Comparison of ENCODE assay signal across 8 cellular contexts in the genomic region with DNA sequence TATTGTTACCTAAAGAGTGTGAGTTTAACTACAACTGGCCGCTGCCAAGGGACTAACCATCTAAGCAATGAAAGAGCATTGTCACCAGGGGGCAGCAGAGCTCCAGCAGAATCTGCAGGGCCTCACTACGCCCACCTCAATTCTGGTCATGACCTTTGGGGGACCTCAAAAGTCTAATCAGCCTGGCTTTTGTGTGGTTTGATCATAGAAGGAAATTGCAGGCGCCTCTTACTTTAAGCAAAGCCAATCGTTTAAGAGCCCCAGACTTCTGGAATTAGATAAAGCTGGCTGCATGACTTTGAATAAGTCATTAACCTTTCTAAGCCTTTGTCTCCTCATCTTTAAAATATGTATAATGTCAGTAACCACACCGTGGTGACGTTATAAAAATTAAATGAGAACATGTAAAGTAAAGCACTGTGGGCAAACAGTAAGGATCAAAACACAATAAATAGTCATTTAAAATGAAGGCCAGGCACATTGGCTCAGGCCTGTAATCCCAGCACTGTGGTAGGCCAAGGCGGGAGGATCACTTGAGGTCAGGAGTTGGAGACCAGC. TPM values are rescaled to one million over a fixed set of nuclear protein-coding genes. Genes with fewer than 3 reads are reported as not detected.
DNase-seq lines count a peak whose midpoint lies in the region; ATAC-seq and TF ChIP-seq lines count a peak whose summit lies in the region.
"Had no signal": no experiment of that assay in that cellular context is flagged by ENCODE, and none has a peak within 500 bp of the region (broad histone marks: within the 10 kb centered on the region; RNA-seq: fewer than 3 reads in every experiment).

No MANE protein-coding gene starts in this region.

- H3K4me1 Mint-ChIP-seq in naive thymus-derived CD8-positive, alpha-beta T cell = no peaks in the 10 kb centered on the region

- H3K4me1 ChIP-seq in RWPE2 (ENCODE audit: insufficient read depth, poor library complexity, severe bottlenecking) = no peaks in the 10 kb centered on the region

- H3K4me3 ChIP-seq in RWPE2 (ENCODE audit: severe bottlenecking) (no peak overlapping the region), cardiac fibroblast (replicated peaks in 1 of 2; ENCODE audit: low read depth in 2 of 2, low read length in 2 of 2) (no peak overlapping the region)

- peak; percentile 80 for DNase-seq in Daoy (ENCODE audit: low read depth)
- DNase-seq in RWPE2 (ENCODE audit: low spot score) = no peak
- DNase-seq in cardiac fibroblast (ENCODE audit: low read depth in 2 of 2) = peak; percentile 69 to 70
- peak in 6 of 10 donors; percentile 1 to 29 (median 10) for DNase-seq in naive thymus-derived CD8-positive, alpha-beta T cell
- DNase-seq in globus pallidus (ENCODE audit: low spot score) = no peak

- peaks cover 0 to 5% (median 0%) of the 10 kb centered on the region in 9 donors for H3K9me3 Mint-ChIP-seq in naive thymus-derived CD8-positive, alpha-beta T cell

- no peak overlapping the region for H3K4me3 Mint-ChIP-seq in naive thymus-derived CD8-positive, alpha-beta T cell

- H3K27me3 ChIP-seq in RWPE2 (ENCODE audit: insufficient read depth, poor library complexity, severe bottlenecking) = no peaks in the 10 kb centered on the region

- peak overlapping the region in 1 of 10 donors; percentile 9 for H3K27ac Mint-ChIP-seq in naive thymus-derived CD8-positive, alpha-beta T cell

- H3K27ac ChIP-seq in RWPE2 (ENCODE audit: poor library complexity, severe bottlenecking) = no peak overlapping the region

- H3K9me3 ChIP-seq in RWPE2 (ENCODE audit: severe bottlenecking) = no peaks in the 10 kb centered on the region

- ATAC-seq in HG02678 (IDR thresholded peaks at IDR 0.05; ENCODE audit: unreplicated experiment) (peak; percentile 50), RWPE2 (ENCODE audit: low read depth) (peak; percentile 70), HG03097 (IDR thresholded peaks at IDR 0.05; ENCODE audit: low FRiP score, unreplicated experiment) (no peak)
- no peak for ATAC-seq in naive thymus-derived CD8-positive, alpha-beta T cell

- H3K36me3 Mint-ChIP-seq in naive thymus-derived CD8-positive, alpha-beta T cell = no peaks in the 10 kb centered on the region
- H3K36me3 Mint-ChIP-seq: activated naive CD4-positive, alpha-beta T cell treated with anti-CD3 and anti-CD28 coated beads, Interleukin-2, amount 50 U/mL, for 72 hours had no signal

- POLR2A ChIA-PET in naive thymus-derived CD8-positive, alpha-beta T cell (lab: Charles Lee) = no interaction called here

- H3K36me3 ChIP-seq in RWPE2 (ENCODE audit: low read depth) = no peaks in the 10 kb centered on the region

- peak; percentile 88 for TF ChIP-seq CTCF in RWPE2 (IDR thresholded peaks at IDR 0.05; ENCODE audit: poor library complexity, severe bottlenecking)
- TF ChIP-seq CTCF in cardiac fibroblast (IDR thresholded peaks at IDR 0.05; ENCODE audit: low read depth, low read length) = peak; percentile 89

- H3K27me3 Mint-ChIP-seq in naive thymus-derived CD8-positive, alpha-beta T cell = peaks cover 3 to 44% (median 13%) of the 10 kb centered on the region in 5 donors

RNA-seq across cellular contexts. Expression of gene TBX3, which starts 58.6 kb away (rescaled TPM):
- 13.7 and 15.3 TPM in 2 replicates for total RNA-seq in Daoy (2014; rRNA removed; shearing (Covaris generic))
- total RNA-seq in naive thymus-derived CD8-positive, alpha-beta T cell = not detected
- polyA plus RNA-seq in naive thymus-derived CD8-positive, alpha-beta T cell = not detected
- total RNA-seq: activated naive CD4-positive, alpha-beta T cell treated with anti-CD3 and anti-CD28 coated beads, Interleukin-2, amount 50 U/mL, for 72 hours had no signal

Comparison
In these comparisons a context has a peak if more than half of its experiments do, and no peak if none do; other contexts are left out.
1. DNase-seq: peak in Daoy (single experiment), cardiac fibroblast (2 of 2) and naive thymus-derived CD8-positive, alpha-beta T cell (6 of 10); none in RWPE2 (single experiment) and globus pallidus (single experiment).
2. ATAC-seq: peak in HG02678 (single experiment) and RWPE2 (single experiment); none in naive thymus-derived CD8-positive, alpha-beta T cell (0 of 2) and HG03097 (single experiment).
3. RNA of gene TBX3, which starts 58.6 kb away (total RNA-seq): 13.7 to 15.3 TPM in Daoy; not detected in naive thymus-derived CD8-positive, alpha-beta T cell; every median in the first group is over 10 times any median in the second.